ENCODE assay signal across 16 cellular contexts in the genomic region with DNA sequence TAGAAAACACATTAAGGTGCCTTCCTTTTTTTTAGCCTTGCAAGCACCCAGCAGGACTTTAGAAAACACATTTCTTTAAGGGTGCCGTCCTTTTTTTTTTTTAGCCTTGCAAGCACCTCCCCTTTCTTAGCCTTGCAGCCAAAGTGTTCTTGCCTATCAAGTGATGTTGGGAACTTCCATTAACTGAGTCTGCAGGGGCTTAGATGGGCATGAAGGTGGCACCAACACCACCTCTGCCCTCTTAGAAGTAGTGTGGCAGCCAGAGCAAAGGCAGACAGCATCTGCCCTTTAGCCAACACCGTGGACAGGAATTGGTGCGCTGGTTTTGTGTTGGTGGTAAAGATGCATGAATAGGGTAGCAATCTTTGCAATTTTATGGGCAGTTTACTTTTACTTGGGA.
"Had no signal": no experiment of that assay in that cellular context is flagged by ENCODE, and none has a peak within 500 bp of the region (broad histone marks: within the 10 kb centered on the region; RNA-seq: fewer than 3 reads in every experiment).

No MANE protein-coding gene starts in this region.

- H3K4me3 Mint-ChIP-seq: activated CD8-positive, alpha-beta T cell treated with anti-CD3 and anti-CD28 coated beads, Interleukin-2, amount 10 ng/mL, durations not matched to agents 7 days and 5 days; activated naive CD4-positive, alpha-beta T cell treated with anti-CD3 and anti-CD28 coated beads for 36 hours; natural killer cell treated with Interleukin-12 subunit alpha and Interleukin-12 subunit beta and Interleukin-15 and Interleukin-18, amount 100 ng/mL, for 72 hours had no signal

- ATAC-seq: activated CD8-positive, alpha-beta T cell treated with anti-CD3 and anti-CD28 coated beads, Interleukin-2, amount 10 ng/mL, durations not matched to agents 7 days and 5 days; left colon; natural killer cell treated with Interleukin-12 subunit alpha and Interleukin-12 subunit beta and Interleukin-15 and Interleukin-18, amount 100 ng/mL, for 72 hours; sciatic nerve had no signal

- H3K4me3 ChIP-seq: coronary artery had no signal

- H3K9me3 Mint-ChIP-seq: activated naive CD4-positive, alpha-beta T cell treated with anti-CD3 and anti-CD28 coated beads for 36 hours; natural killer cell treated with Interleukin-12 subunit alpha and Interleukin-12 subunit beta and Interleukin-15 and Interleukin-18, amount 100 ng/mL, for 72 hours had no signal

- H3K27ac ChIP-seq: coronary artery had no signal

- H3K27ac Mint-ChIP-seq: activated CD8-positive, alpha-beta T cell treated with anti-CD3 and anti-CD28 coated beads, Interleukin-2, amount 10 ng/mL, durations not matched to agents 7 days and 5 days; activated naive CD4-positive, alpha-beta T cell treated with anti-CD3 and anti-CD28 coated beads for 36 hours; natural killer cell treated with Interleukin-12 subunit alpha and Interleukin-12 subunit beta and Interleukin-15 and Interleukin-18, amount 100 ng/mL, for 72 hours had no signal

- H3K36me3 Mint-ChIP-seq: natural killer cell treated with Interleukin-12 subunit alpha and Interleukin-12 subunit beta and Interleukin-15 and Interleukin-18, amount 100 ng/mL, for 72 hours had no signal

- DNase-seq: activated CD4-positive, alpha-beta T cell treated with anti-CD3 and anti-CD28 coated beads for 48 hours; activated CD8-positive, alpha-beta T cell treated with anti-CD3 and anti-CD28 coated beads, Interleukin-2, amount 10 ng/mL, durations not matched to agents 7 days and 5 days; activated naive CD4-positive, alpha-beta T cell treated with anti-CD3 and anti-CD28 coated beads for 36 hours; caudate nucleus; effector CD8-positive, alpha-beta T cell; erythroblast; hypothalamus; left colon; mammary epithelial cell; stimulated activated CD4-positive, alpha-beta T cell treated with anti-CD3 and anti-CD28 coated beads, Interleukin-2, amount 100 ng/mL, for 24 hours; stimulated activated naive CD4-positive, alpha-beta T cell; T1000; trophoblast cell had no signal
